16 cellular contexts compared by ENCODE assay signal in genomic region chr11:108319541-108320145, GRCh38.
A peak's percentile ranks its signal among the peaks of the same experiment; 100 is the strongest.
DNase-seq lines count a peak whose midpoint lies in the region; ATAC-seq and TF ChIP-seq lines count a peak whose summit lies in the region.
"Had no signal": no experiment of that assay in that cellular context is flagged by ENCODE, and none has a peak within 500 bp of the region (broad histone marks: within the 10 kb centered on the region; RNA-seq: fewer than 3 reads in every experiment).

No MANE protein-coding gene starts in this region.

- H3K4me3 ChIP-seq in breast epithelium: no peak overlapping the region
- H3K4me3 ChIP-seq in fibroblast of lung (replicated peaks in 1 of 4; ENCODE audit: control extremely low read depth in 1 of 4, insufficient read depth in 1 of 4, low read depth in 3 of 4, low read length in 4 of 4): no peak overlapping the region
- no peak overlapping the region for H3K4me3 ChIP-seq in ovary
- H3K4me3 ChIP-seq: adrenal gland, transverse colon had no signal

- no peaks in the 10 kb centered on the region for H4K20me1 ChIP-seq in fibroblast of lung (ENCODE audit: control insufficient read depth, extremely low read depth, insufficient read depth, low read length)

- no peak for ATAC-seq in T-helper 17 cell
- ATAC-seq in stimulated activated naive CD8-positive, alpha-beta T cell treated with anti-CD3 and anti-CD28 coated beads, Interleukin-15, amount 100 ng/mL, for 72 hours: no peak
- ATAC-seq in stimulated activated memory B cell treated with anti-CD40 and anti-IgM and Interleukin-4, amounts not matched to agents 10 μg/mL and 1 μg/mL and 100 μg/mL, for 72 hours: no peak

- H3K4me1 ChIP-seq in breast epithelium: no peaks in the 10 kb centered on the region
- H3K4me1 ChIP-seq in fibroblast of lung (ENCODE audit: control insufficient read depth, extremely low read depth, insufficient read depth, low read length): peaks cover 2% of the 10 kb centered on the region
- H3K4me1 ChIP-seq in ovary (ENCODE audit: insufficient read depth): no peaks in the 10 kb centered on the region
- H3K4me1 ChIP-seq: transverse colon had no signal

- no peaks in the 10 kb centered on the region for H3K79me2 ChIP-seq in fibroblast of lung (ENCODE audit: control insufficient read depth, insufficient read depth, low read length)

- CTCF ChIA-PET in MCF 10A (lab: Yijun Ruan, JAX): no interaction called here

- DNase-seq in MCF 10A (ENCODE audit: unreplicated experiment) (no peak), breast epithelium (ENCODE audit: low spot score in 2 of 2) (no peak), T-helper 17 cell (no peak), fibroblast of lung (ENCODE audit: low read depth in 2 of 2) (peak in 1 of 2 donors; percentile 65), NCI-H69 (lab: John Stamatoyannopoulos, UW) (no peak), ovary (no peak)
- DNase-seq in stimulated activated naive CD8-positive, alpha-beta T cell treated with anti-CD3 and anti-CD28 coated beads, Interleukin-15, amount 100 ng/mL, for 72 hours: no peak
- DNase-seq: adrenal gland, cortex of kidney, DND-41, foreskin melanocyte, islet precursor cell, transverse colon had no signal

- H3K27me3 ChIP-seq in breast epithelium (no peaks in the 10 kb centered on the region), fibroblast of lung (ENCODE audit: control insufficient read depth, insufficient read depth, low read length) (no peaks in the 10 kb centered on the region), ovary (no peaks in the 10 kb centered on the region)
- H3K27me3 ChIP-seq: adrenal gland, transverse colon had no signal

- H3K9ac ChIP-seq in fibroblast of lung (ENCODE audit: insufficient read depth, low read length): no peak overlapping the region

- peak overlapping the region; percentile 7 for H3K4me2 ChIP-seq in fibroblast of lung (ENCODE audit: extremely low read depth, insufficient read depth, low read length)

- no peak for TF ChIP-seq CTCF in MCF 10A (IDR thresholded peaks at IDR 0.05; ENCODE audit: unreplicated experiment)
- TF ChIP-seq CTCF in breast epithelium (IDR thresholded peaks at IDR 0.05): no peak
- no peak for TF ChIP-seq CTCF in fibroblast of lung (conservative IDR thresholded peaks at IDR 0.05 in 1 of 2, IDR thresholded peaks at IDR 0.05 in 1 of 2; ENCODE audit: low read depth in 1 of 2, low read length in 2 of 2)
- no peak for TF ChIP-seq CTCF in ovary (IDR thresholded peaks at IDR 0.05)

- H2AFZ ChIP-seq in fibroblast of lung (ENCODE audit: low read length): no peak overlapping the region

- no peaks in the 10 kb centered on the region for H3K9me3 Mint-ChIP-seq in MCF 10A (ENCODE audit: unreplicated experiment)
- no peaks in the 10 kb centered on the region for H3K9me3 Mint-ChIP-seq in stimulated activated naive CD8-positive, alpha-beta T cell treated with anti-CD3 and anti-CD28 coated beads, Interleukin-15, amount 100 ng/mL, for 72 hours
- no peaks in the 10 kb centered on the region for H3K9me3 Mint-ChIP-seq in stimulated activated memory B cell treated with anti-CD40 and anti-IgM and Interleukin-4, amounts not matched to agents 10 μg/mL and 1 μg/mL and 100 μg/mL, for 72 hours

- TF ChIP-seq POLR2A in breast epithelium (IDR thresholded peaks at IDR 0.05) (no peak), ovary (IDR thresholded peaks at IDR 0.05) (no peak)

- POLR2A ChIA-PET in MCF 10A (lab: Yijun Ruan, JAX): no interaction called here

- TF ChIP-seq EP300 in ovary (IDR thresholded peaks at IDR 0.05): no peak

- H3K27me3 Mint-ChIP-seq in MCF 10A (ENCODE audit: insufficient read depth, unreplicated experiment) (no peaks in the 10 kb centered on the region), T-helper 17 cell (no peaks in the 10 kb centered on the region)
- no peaks in the 10 kb centered on the region for H3K27me3 Mint-ChIP-seq in stimulated activated naive CD8-positive, alpha-beta T cell treated with anti-CD3 and anti-CD28 coated beads, Interleukin-15, amount 100 ng/mL, for 72 hours
- H3K27me3 Mint-ChIP-seq in stimulated activated memory B cell treated with anti-CD40 and anti-IgM and Interleukin-4, amounts not matched to agents 10 μg/mL and 1 μg/mL and 100 μg/mL, for 72 hours: no peaks in the 10 kb centered on the region
- H3K27me3 Mint-ChIP-seq: B cell, progenitor cell of endocrine pancreas had no signal

- H3K9me3 ChIP-seq in breast epithelium (no peaks in the 10 kb centered on the region), T-helper 17 cell (ENCODE audit: control insufficient read depth, low read length, poor library complexity, severe bottlenecking) (no peaks in the 10 kb centered on the region), fibroblast of lung (ENCODE audit: control insufficient read depth, insufficient read depth, low read depth, low read length) (no peaks in the 10 kb centered on the region), ovary (no peaks in the 10 kb centered on the region)
- H3K9me3 ChIP-seq: adrenal gland, transverse colon had no signal

- H3K27ac Mint-ChIP-seq in MCF 10A (ENCODE audit: low read depth, unreplicated experiment) (peak overlapping the region; percentile 93), T-helper 17 cell (peak overlapping the region; percentile 27)
- peak overlapping the region; percentile 64 to 90 for H3K27ac Mint-ChIP-seq in stimulated activated naive CD8-positive, alpha-beta T cell treated with anti-CD3 and anti-CD28 coated beads, Interleukin-15, amount 100 ng/mL, for 72 hours
- H3K27ac Mint-ChIP-seq in stimulated activated memory B cell treated with anti-CD40 and anti-IgM and Interleukin-4, amounts not matched to agents 10 μg/mL and 1 μg/mL and 100 μg/mL, for 72 hours: no peak overlapping the region
- H3K27ac Mint-ChIP-seq: B cell, progenitor cell of endocrine pancreas had no signal

- intact Hi-C loops in MCF 10A (cut with micrococcal nuclease) (no loop called here), breast epithelium (cut with DNase I; ENCODE audit: low total_unique reads) (no loop called here), ovary (cut with DNase I) (loop anchor here in 1 of 4 donors (5.0 kb wide), 1 partner anchor 32 kb away; no protein-coding TSS in a partner anchor)

- peaks cover 80% of the 10 kb centered on the region for H3K36me3 Mint-ChIP-seq in MCF 10A (ENCODE audit: insufficient read depth, unreplicated experiment)
- H3K36me3 Mint-ChIP-seq in T-helper 17 cell (ENCODE audit: low read depth): peaks cover 8% of the 10 kb centered on the region
- peaks cover 42% of the 10 kb centered on the region for H3K36me3 Mint-ChIP-seq in stimulated activated memory B cell treated with anti-CD40 and anti-IgM and Interleukin-4, amounts not matched to agents 10 μg/mL and 1 μg/mL and 100 μg/mL, for 72 hours

- H3K4me3 Mint-ChIP-seq in MCF 10A (ENCODE audit: unreplicated experiment) (no peak overlapping the region), T-helper 17 cell (no peak overlapping the region)
- H3K4me3 Mint-ChIP-seq in stimulated activated naive CD8-positive, alpha-beta T cell treated with anti-CD3 and anti-CD28 coated beads, Interleukin-15, amount 100 ng/mL, for 72 hours: no peak overlapping the region
- H3K4me3 Mint-ChIP-seq in stimulated activated memory B cell treated with anti-CD40 and anti-IgM and Interleukin-4, amounts not matched to agents 10 μg/mL and 1 μg/mL and 100 μg/mL, for 72 hours: no peak overlapping the region
- H3K4me3 Mint-ChIP-seq: B cell had no signal

- H3K4me1 Mint-ChIP-seq in MCF 10A (ENCODE audit: insufficient read depth, unreplicated experiment) (peaks cover 10% of the 10 kb centered on the region), T-helper 17 cell (peaks cover 10% of the 10 kb centered on the region)
- H3K4me1 Mint-ChIP-seq in stimulated activated naive CD8-positive, alpha-beta T cell treated with anti-CD3 and anti-CD28 coated beads, Interleukin-15, amount 100 ng/mL, for 72 hours: peaks cover 16% of the 10 kb centered on the region
- H3K4me1 Mint-ChIP-seq in stimulated activated memory B cell treated with anti-CD40 and anti-IgM and Interleukin-4, amounts not matched to agents 10 μg/mL and 1 μg/mL and 100 μg/mL, for 72 hours: no peaks in the 10 kb centered on the region
- H3K4me1 Mint-ChIP-seq: B cell had no signal

- no TSS peak for BruUV-seq in MCF 10A (replicated peaks; lab: Mats Ljungman, UMichigan)

- H3K36me3 ChIP-seq in breast epithelium (no peaks in the 10 kb centered on the region), fibroblast of lung (ENCODE audit: control insufficient read depth, insufficient read depth, low read length) (peaks cover 1% of the 10 kb centered on the region), ovary (no peaks in the 10 kb centered on the region)

- H3K27ac ChIP-seq in breast epithelium (no peak overlapping the region), fibroblast of lung (ENCODE audit: insufficient read depth, low read length) (no peak overlapping the region), ovary (no peak overlapping the region)
- H3K27ac ChIP-seq: adrenal gland, transverse colon had no signal
